8 cellular contexts compared by ENCODE assay signal in genomic region chr5:178460598-178461425, GRCh38.
DNase-seq lines count a peak whose midpoint lies in the region; ATAC-seq and TF ChIP-seq lines count a peak whose summit lies in the region.

No MANE protein-coding gene starts in this region.

- H3K27ac Mint-ChIP-seq in activated naive CD8-positive, alpha-beta T cell treated with anti-CD3 and anti-CD28 coated beads, Interleukin-2, amount 10 ng/mL, durations not matched to agents 7 days and 5 days, result no peak overlapping the region

- no TSS peak for BruUV-seq in PC-3 (replicated peaks; lab: Mats Ljungman, UMichigan)

- H3F3A ChIP-seq in PC-3 (ENCODE audit: low read length, unreplicated experiment), result no peaks in the 10 kb centered on the region

- no peaks in the 10 kb centered on the region for H3K9me3 Mint-ChIP-seq in activated naive CD8-positive, alpha-beta T cell treated with anti-CD3 and anti-CD28 coated beads, Interleukin-2, amount 10 ng/mL, durations not matched to agents 7 days and 5 days

- H3K27me3 Mint-ChIP-seq in activated naive CD8-positive, alpha-beta T cell treated with anti-CD3 and anti-CD28 coated beads, Interleukin-2, amount 10 ng/mL, durations not matched to agents 7 days and 5 days, result peaks cover 7% of the 10 kb centered on the region

- H4K20me1 ChIP-seq in PC-3 (ENCODE audit: low read length), result no peaks in the 10 kb centered on the region

- ATAC-seq in PC-3 (peak; percentile 97), HG02678 (IDR thresholded peaks at IDR 0.05; ENCODE audit: unreplicated experiment) (no peak)
- peak; percentile 67 for ATAC-seq in activated naive CD8-positive, alpha-beta T cell treated with anti-CD3 and anti-CD28 coated beads, Interleukin-2, amount 10 ng/mL, durations not matched to agents 7 days and 5 days (ENCODE audit: low read depth)

- H3K27ac ChIP-seq in PC-3 (ENCODE audit: low read length) (no peak overlapping the region), right atrium auricular region (peak overlapping the region; percentile 62 to 68)

- H3K79me2 ChIP-seq in PC-3 (ENCODE audit: low read length), result no peaks in the 10 kb centered on the region

- no peaks in the 10 kb centered on the region for H3K9me2 ChIP-seq in PC-3 (replicated peaks; ENCODE audit: low read length)

- no peak overlapping the region for H3K9ac ChIP-seq in PC-3 (ENCODE audit: low read length)

- H3K4me2 ChIP-seq in PC-3 (ENCODE audit: low read length), result no peak overlapping the region

- no peaks in the 10 kb centered on the region for H3K4me1 ChIP-seq in PC-3 (ENCODE audit: insufficient read depth, low read length)
- H3K4me1 ChIP-seq in right atrium auricular region, result peaks cover 0 to 16% of the 10 kb centered on the region in 2 donors

- intact Hi-C loops in PC-3 (cut with micrococcal nuclease), result loop anchor here (1.0 kb wide), 1 partner anchor 90 kb away; no protein-coding TSS in a partner anchor

- no peaks in the 10 kb centered on the region for H3K27me3 ChIP-seq in H7 (ENCODE audit: control insufficient read depth, insufficient read depth, low read length)
- H3K27me3 ChIP-seq in PC-3 (ENCODE audit: low read length), result peaks cover 8% of the 10 kb centered on the region; the same call in 1 of the 2 replicates
- no peaks in the 10 kb centered on the region for H3K27me3 ChIP-seq in right atrium auricular region

- H3K36me3 ChIP-seq in H7 (replicated peaks; ENCODE audit: control insufficient read depth, insufficient read depth, low read length) (no peaks in the 10 kb centered on the region), PC-3 (ENCODE audit: low read depth, low read length) (no peaks in the 10 kb centered on the region), right atrium auricular region (no peaks in the 10 kb centered on the region)

- H3K36me3 Mint-ChIP-seq in activated naive CD8-positive, alpha-beta T cell treated with anti-CD3 and anti-CD28 coated beads, Interleukin-2, amount 10 ng/mL, durations not matched to agents 7 days and 5 days, result no peaks in the 10 kb centered on the region

- H3K4me3 ChIP-seq in H7 (ENCODE audit: insufficient read depth, low read depth, low read length), result no peak overlapping the region
- no peak overlapping the region for H3K4me3 ChIP-seq in PC-3 (ENCODE audit: low read length)
- no peak overlapping the region for H3K4me3 ChIP-seq in right atrium auricular region

- H3K9me3 ChIP-seq in PC-3 (ENCODE audit: low read length) (no peaks in the 10 kb centered on the region), right atrium auricular region (no peaks in the 10 kb centered on the region)

- DNase-seq in ELF-1 (ENCODE audit: low read depth, low spot score) (peak; percentile 91), H7 (peak; percentile 89), PC-3 (peak; percentile 66), right atrium auricular region (ENCODE audit: low spot score) (peak; percentile 87), renal cortical epithelial cell (ENCODE audit: low read depth) (peak; percentile 37), HK-2 (ENCODE audit: unreplicated experiment) (no peak)
- peak; percentile 55 for DNase-seq in activated naive CD8-positive, alpha-beta T cell treated with anti-CD3 and anti-CD28 coated beads, Interleukin-2, amount 10 ng/mL, durations not matched to agents 7 days and 5 days

- POLR2A ChIA-PET in PC-3 (lab: Charles Lee; ENCODE audit: unreplicated experiment), result no interaction called here
- POLR2A ChIA-PET in activated naive CD8-positive, alpha-beta T cell treated with anti-CD3 and anti-CD28 coated beads, Interleukin-2, amount 10 ng/mL, durations not matched to agents 7 days and 5 days (lab: Charles Lee), result no interaction called here

- TF ChIP-seq CTCF in PC-3 (conservative IDR thresholded peaks at IDR 0.05; ENCODE audit: low read depth, low read length), result peak; percentile 78
- peak; percentile 79 to 94 for TF ChIP-seq CTCF in right atrium auricular region (IDR thresholded peaks at IDR 0.05)

- no peak overlapping the region for H2AFZ ChIP-seq in PC-3 (ENCODE audit: low read length)

- CTCF ChIA-PET in PC-3 (lab: Charles Lee), result interaction anchor here (0.6 kb wide), 1 partner anchor 369 kb away, joined by 7 read pairs; no protein-coding TSS in a partner anchor

- H3K4me3 Mint-ChIP-seq in activated naive CD8-positive, alpha-beta T cell treated with anti-CD3 and anti-CD28 coated beads, Interleukin-2, amount 10 ng/mL, durations not matched to agents 7 days and 5 days, result no peak overlapping the region

- no peaks in the 10 kb centered on the region for H3K4me1 Mint-ChIP-seq in activated naive CD8-positive, alpha-beta T cell treated with anti-CD3 and anti-CD28 coated beads, Interleukin-2, amount 10 ng/mL, durations not matched to agents 7 days and 5 days
